18 cellular contexts compared by ENCODE assay signal in genomic region chr16:85517154-85517553, GRCh38.
A peak's percentile ranks its signal among the peaks of the same experiment; 100 is the strongest.
DNase-seq lines count a peak whose midpoint lies in the region; TF ChIP-seq lines count a peak whose summit lies in the region.
"Had no signal": no experiment of that assay in that cellular context is flagged by ENCODE, and none has a peak within 500 bp of the region (broad histone marks: within the 10 kb centered on the region; RNA-seq: fewer than 3 reads in every experiment).

No MANE protein-coding gene starts in this region.

- H3K4me3 ChIP-seq in Caco-2 (ENCODE audit: low read depth, low read length) (no peak overlapping the region), parathyroid adenoma (ENCODE audit: low read depth, low read length) (no peak overlapping the region)
- H3K4me3 ChIP-seq: GM23338 had no signal

- no peaks in the 10 kb centered on the region for H3K27me3 ChIP-seq in Caco-2 (replicated peaks; ENCODE audit: control insufficient read depth, insufficient read depth, low read length)
- H3K27me3 ChIP-seq in parathyroid adenoma (ENCODE audit: control insufficient read depth, insufficient read depth, low read length): no peaks in the 10 kb centered on the region
- H3K27me3 ChIP-seq: BE2C had no signal

- H2AFZ ChIP-seq in parathyroid adenoma: no peak overlapping the region
- H2AFZ ChIP-seq: GM23338 had no signal

- H3K4me3 Mint-ChIP-seq in Caco-2 (ENCODE audit: unreplicated experiment) (no peak overlapping the region), immature natural killer cell (no peak overlapping the region)
- H3K4me3 Mint-ChIP-seq: CD4-positive, CD25-positive, alpha-beta regulatory T cell; CD8-positive, alpha-beta memory T cell; GM23338; HFFc6 had no signal

- H3K9me3 Mint-ChIP-seq in Caco-2 (ENCODE audit: unreplicated experiment) (peaks cover 14% of the 10 kb centered on the region), immature natural killer cell (peaks cover 6 to 14% (median 10%) of the 10 kb centered on the region in 6 donors)
- H3K9me3 Mint-ChIP-seq: HFFc6 had no signal

- peaks cover 46% of the 10 kb centered on the region for H3K4me1 Mint-ChIP-seq in Caco-2 (ENCODE audit: low read depth, unreplicated experiment)
- peaks cover 21 to 27% of the 10 kb centered on the region in 2 donors for H3K4me1 Mint-ChIP-seq in immature natural killer cell
- H3K4me1 Mint-ChIP-seq: CD4-positive, CD25-positive, alpha-beta regulatory T cell had no signal

- POLR2A ChIA-PET in Caco-2 (lab: Charles Lee): no interaction called here
- POLR2A ChIA-PET in RWPE1 (lab: Yijun Ruan, JAX; ENCODE audit: low non-redundant PET): no interaction called here

- H3K27ac Mint-ChIP-seq in Caco-2 (ENCODE audit: unreplicated experiment) (peak overlapping the region; percentile 45), immature natural killer cell (peak overlapping the region in 5 of 6 donors; percentile 57 to 85 (median 74))
- H3K27ac Mint-ChIP-seq: GM23338, HFFc6 had no signal

- H3K79me2 ChIP-seq in parathyroid adenoma: peaks cover 42% of the 10 kb centered on the region

- H3K36me3 ChIP-seq in Caco-2 (ENCODE audit: control insufficient read depth, insufficient read depth, low read length): no peaks in the 10 kb centered on the region
- no peaks in the 10 kb centered on the region for H3K36me3 ChIP-seq in parathyroid adenoma (ENCODE audit: control insufficient read depth, insufficient read depth, low read length)
- H3K36me3 ChIP-seq: BE2C had no signal

- intact Hi-C loops in Caco-2 (cut with micrococcal nuclease; ENCODE audit: unreplicated experiment): no loop called here

- H3K4me2 ChIP-seq in parathyroid adenoma (ENCODE audit: low read length): no peak overlapping the region
- H3K4me2 ChIP-seq: GM23338 had no signal

- no peak overlapping the region for H3K9ac ChIP-seq in parathyroid adenoma

- peaks cover 24% of the 10 kb centered on the region for H3K36me3 Mint-ChIP-seq in Caco-2 (ENCODE audit: insufficient read depth, unreplicated experiment)
- H3K36me3 Mint-ChIP-seq in immature natural killer cell: peaks cover 3 to 5% (median 4%) of the 10 kb centered on the region in 3 donors
- H3K36me3 Mint-ChIP-seq: CD4-positive, CD25-positive, alpha-beta regulatory T cell; CD8-positive, alpha-beta memory T cell had no signal

- H3K27me3 Mint-ChIP-seq in Caco-2 (ENCODE audit: insufficient read depth, unreplicated experiment): no peaks in the 10 kb centered on the region
- H3K27me3 Mint-ChIP-seq in immature natural killer cell (ENCODE audit: low read depth in 3 of 3): peaks cover 23 to 45% (median 30%) of the 10 kb centered on the region in 3 donors
- H3K27me3 Mint-ChIP-seq: CD4-positive, CD25-positive, alpha-beta regulatory T cell had no signal

- H3K9me3 ChIP-seq in Caco-2: no peaks in the 10 kb centered on the region
- no peaks in the 10 kb centered on the region for H3K9me3 ChIP-seq in parathyroid adenoma (ENCODE audit: control insufficient read depth, low read length)
- H3K9me3 ChIP-seq: BE2C had no signal

- H3K27ac ChIP-seq in RWPE1 (peak overlapping the region; percentile 36), parathyroid adenoma (peak overlapping the region; percentile 5)

- peaks cover 59% of the 10 kb centered on the region for H3K4me1 ChIP-seq in Caco-2
- peaks cover 64% of the 10 kb centered on the region for H3K4me1 ChIP-seq in parathyroid adenoma

- BruUV-seq in Caco-2 (replicated peaks; lab: Mats Ljungman, UMichigan): no TSS peak

- CTCF ChIA-PET in Caco-2 (lab: Charles Lee) (no interaction called here), RWPE1 (lab: Yijun Ruan, JAX) (no interaction called here)

- DNase-seq in Caco-2 (no peak), RWPE1 (ENCODE audit: low spot score) (no peak), immature natural killer cell (no peak), DMS153 treated with DMSO at 0.1 percent for 48 hours (lab: John Stamatoyannopoulos, UW; ENCODE audit: unreplicated experiment) (no peak), HUDEP-2 (lab: John Stamatoyannopoulos, UW; ENCODE audit: unreplicated experiment in 76 of 76) (no peak), cerebellar cortex (ENCODE audit: low spot score) (no peak)
- DNase-seq: ACHN; C1 segment of cervical spinal cord; CD4-positive, CD25-positive, alpha-beta regulatory T cell; CD8-positive, alpha-beta memory T cell; COR-L47; DMS79; GDM1; HCEC 1CT; HFFc6 had no signal

- TF ChIP-seq CTCF in Caco-2 (IDR thresholded peaks at IDR 0.05; ENCODE audit: insufficient read depth in 1 of 2, low read depth in 1 of 2, low read length in 1 of 2, severe bottlenecking in 1 of 2, unreplicated experiment in 1 of 2) (no peak), RWPE1 (conservative IDR thresholded peaks at IDR 0.05; ENCODE audit: low read depth) (no peak), parathyroid adenoma (IDR thresholded peaks at IDR 0.05) (no peak)
